Comparison of ENCODE assay signal across 8 cellular contexts in genomic region chr11:130636672-130637463, GRCh38.
DNase-seq lines count a peak whose midpoint lies in the region; ATAC-seq and TF ChIP-seq lines count a peak whose summit lies in the region.

No MANE protein-coding gene starts in this region.

- intact Hi-C loops in MCF 10A (cut with micrococcal nuclease), result loop anchor here (2.0 to 5.0 kb wide), 3 partner anchors 138 to 190 kb away; partner anchors contain the start of gene ADAMTS15
- intact Hi-C loops in left ventricle myocardium superior (cut with micrococcal nuclease), result no loop called here

- BruUV-seq in MCF 10A (replicated peaks; lab: Mats Ljungman, UMichigan), result no TSS peak

- CTCF ChIA-PET in MCF 10A (lab: Yijun Ruan, JAX), result interaction anchor here (0.6 to 2.8 kb wide), 13 partner anchors 10 to 230 kb away, joined by 3 to 8 read pairs (median 4); no protein-coding TSS in a partner anchor

- peak overlapping the region; percentile 21 for H3K4me3 Mint-ChIP-seq in MCF 10A (ENCODE audit: unreplicated experiment)
- H3K4me3 Mint-ChIP-seq in stimulated activated effector memory CD8-positive, alpha-beta T cell treated with anti-CD3 and anti-CD28 coated beads, Interleukin-12 subunit alpha, Interleukin-12 subunit beta, amount 100 ng/mL, for 72 hours, result no peak overlapping the region

- no peaks in the 10 kb centered on the region for H3K27me3 Mint-ChIP-seq in MCF 10A (ENCODE audit: insufficient read depth, unreplicated experiment)

- no peaks in the 10 kb centered on the region for H3K9me3 Mint-ChIP-seq in MCF 10A (ENCODE audit: unreplicated experiment)
- H3K9me3 Mint-ChIP-seq in stimulated activated effector memory CD8-positive, alpha-beta T cell treated with anti-CD3 and anti-CD28 coated beads, Interleukin-12 subunit alpha, Interleukin-12 subunit beta, amount 100 ng/mL, for 72 hours, result no peaks in the 10 kb centered on the region

- ATAC-seq in HG03565 (IDR thresholded peaks at IDR 0.05; ENCODE audit: unreplicated experiment), result peak; percentile 66
- peak; percentile 88 for ATAC-seq in stimulated activated effector memory CD8-positive, alpha-beta T cell treated with anti-CD3 and anti-CD28 coated beads, Interleukin-12 subunit alpha, Interleukin-12 subunit beta, amount 100 ng/mL, for 72 hours
- ATAC-seq in left ventricle myocardium superior, result no peak

- DNase-seq in NK-92 treated with Interleukin-12 subunit alpha and Interleukin-12 subunit beta, amount 100 ng/mL, for 24 hours (lab: John Stamatoyannopoulos, UW), result peak; percentile 24
- DNase-seq in NK-92 (lab: John Stamatoyannopoulos, UW; ENCODE audit: unreplicated experiment) (no peak), MCF 10A (ENCODE audit: unreplicated experiment) (peak; percentile 90), NCI-H2081 treated with DMSO at 0.1 percent for 48 hours (lab: John Stamatoyannopoulos, UW) (no peak), left ventricle myocardium superior (no peak), medulla oblongata (ENCODE audit: extremely low spot score) (no peak)
- no peak for DNase-seq in stimulated activated effector memory CD8-positive, alpha-beta T cell treated with anti-CD3 and anti-CD28 coated beads, Interleukin-12 subunit alpha, Interleukin-12 subunit beta, amount 100 ng/mL, for 72 hours (ENCODE audit: low spot score in 2 of 2)

- H3K27ac Mint-ChIP-seq in MCF 10A (ENCODE audit: low read depth, unreplicated experiment), result peak overlapping the region; percentile 78
- no peak overlapping the region for H3K27ac Mint-ChIP-seq in stimulated activated effector memory CD8-positive, alpha-beta T cell treated with anti-CD3 and anti-CD28 coated beads, Interleukin-12 subunit alpha, Interleukin-12 subunit beta, amount 100 ng/mL, for 72 hours

- POLR2A ChIA-PET in MCF 10A (lab: Yijun Ruan, JAX), result interaction anchor here (0.5 to 3.3 kb wide), 8 partner anchors 11 to 245 kb away, joined by 3 to 24 read pairs (median 3); no protein-coding TSS in a partner anchor

- H3K4me1 Mint-ChIP-seq in MCF 10A (ENCODE audit: insufficient read depth, unreplicated experiment), result peaks cover 45% of the 10 kb centered on the region
- peaks cover 7% of the 10 kb centered on the region for H3K4me1 Mint-ChIP-seq in stimulated activated effector memory CD8-positive, alpha-beta T cell treated with anti-CD3 and anti-CD28 coated beads, Interleukin-12 subunit alpha, Interleukin-12 subunit beta, amount 100 ng/mL, for 72 hours

- no peaks in the 10 kb centered on the region for H3K36me3 Mint-ChIP-seq in MCF 10A (ENCODE audit: insufficient read depth, unreplicated experiment)
- no peaks in the 10 kb centered on the region for H3K36me3 Mint-ChIP-seq in stimulated activated effector memory CD8-positive, alpha-beta T cell treated with anti-CD3 and anti-CD28 coated beads, Interleukin-12 subunit alpha, Interleukin-12 subunit beta, amount 100 ng/mL, for 72 hours

- no peak for TF ChIP-seq CTCF in MCF 10A (IDR thresholded peaks at IDR 0.05; ENCODE audit: unreplicated experiment)

Comparison
In these comparisons a context has a peak if more than half of its experiments do, and no peak if none do; other contexts are left out.
1. DNase-seq: peak in NK-92 treated with Interleukin-12 subunit alpha and Interleukin-12 subunit beta, amount 100 ng/mL, for 24 hours (single experiment) and MCF 10A (single experiment); none in NK-92 (single experiment), stimulated activated effector memory CD8-positive, alpha-beta T cell treated with anti-CD3 and anti-CD28 coated beads, Interleukin-12 subunit alpha, Interleukin-12 subunit beta, amount 100 ng/mL, for 72 hours (0 of 2), NCI-H2081 treated with DMSO at 0.1 percent for 48 hours (single experiment), left ventricle myocardium superior (single experiment) and medulla oblongata (single experiment).